In genomic region chr1:32872189-32872898, GRCh38 we compare ENCODE assay signal across 8 cellular contexts. TPM values are rescaled to one million over a fixed set of nuclear protein-coding genes. Genes with fewer than 3 reads are reported as not detected.
DNase-seq lines count a peak whose midpoint lies in the region; FAIRE-seq and TF ChIP-seq lines count a peak whose summit lies in the region.

No MANE protein-coding gene starts in this region.

- FAIRE-seq in bronchial epithelial cell (lab: Jason Lieb, UNC), result no peak

- H3K27me3 ChIP-seq in bronchial epithelial cell (ENCODE audit: control insufficient read depth, insufficient read depth, low read length), result peaks cover 8% of the 10 kb centered on the region
- peaks cover 26% of the 10 kb centered on the region for H3K27me3 ChIP-seq in kidney epithelial cell (ENCODE audit: control insufficient read depth, insufficient read depth, low read length)

- peak; percentile 16 for DNase-seq in NK-92 treated with Interleukin-12 subunit alpha and Interleukin-12 subunit beta, amount 100 ng/mL, for 24 hours (lab: John Stamatoyannopoulos, UW)
- DNase-seq in NK-92 (lab: John Stamatoyannopoulos, UW; ENCODE audit: unreplicated experiment), result no peak
- peak; percentile 80 for DNase-seq in NCI-H2107 treated with DMSO at 0.1 percent for 48 hours (lab: John Stamatoyannopoulos, UW; ENCODE audit: unreplicated experiment)
- DNase-seq in bronchial epithelial cell (ENCODE audit: low read depth), result no peak
- DNase-seq in kidney epithelial cell (ENCODE audit: low read depth), result no peak
- peak; percentile 76 to 79 for DNase-seq in stimulated activated CD4-positive, alpha-beta T cell treated with anti-CD3 and anti-CD28 coated beads, Interleukin-2, amount 100 ng/mL, for 24 hours
- no peak for DNase-seq in GOT3 (lab: John Stamatoyannopoulos, UW)

- no peak overlapping the region for H3K4me3 ChIP-seq in WI38 (ENCODE audit: low read depth, low read length)
- H3K4me3 ChIP-seq in bronchial epithelial cell (ENCODE audit: low read depth, low read length), result no peak overlapping the region
- no peak overlapping the region for H3K4me3 ChIP-seq in kidney epithelial cell (ENCODE audit: low read depth, low read length)

- peak; percentile 73 for TF ChIP-seq CTCF in WI38 (IDR thresholded peaks at IDR 0.05; ENCODE audit: low read depth, low read length)
- TF ChIP-seq CTCF in bronchial epithelial cell (IDR thresholded peaks at IDR 0.05; ENCODE audit: insufficient read depth, low read length, severe bottlenecking), result peak; percentile 89
- TF ChIP-seq CTCF in kidney epithelial cell (IDR thresholded peaks at IDR 0.05; ENCODE audit: insufficient read depth, low read length, poor library complexity, severe bottlenecking), result peak; percentile 91

- H3K36me3 ChIP-seq in bronchial epithelial cell (ENCODE audit: control insufficient read depth, insufficient read depth, low read length) (no peaks in the 10 kb centered on the region), kidney epithelial cell (ENCODE audit: control insufficient read depth, insufficient read depth, low read length) (no peaks in the 10 kb centered on the region)

RNA-seq across cellular contexts. Expression of gene FNDC5, which starts 1.6 kb away (rescaled TPM):
- not detected in 2 replicates for total RNA-seq in bronchial epithelial cell
- total RNA-seq in kidney epithelial cell, result 0.08 TPM in 1 of 2 replicates, not detected in the other

RNA-seq across cellular contexts. Expression of gene HPCA, which starts 13.9 kb away (rescaled TPM):
- total RNA-seq in bronchial epithelial cell, result not detected in 2 replicates
- total RNA-seq in kidney epithelial cell, result not detected in 2 replicates

RNA-seq across cellular contexts. Expression of gene TMEM54, which starts 28.8 kb away (rescaled TPM):
- total RNA-seq in bronchial epithelial cell, result 112 and 167 TPM in 2 replicates
- 99.0 and 162 TPM in 2 replicates for total RNA-seq in kidney epithelial cell

RNA-seq across cellular contexts. Expression of gene S100PBP, which starts 54.9 kb away (rescaled TPM):
- total RNA-seq in bronchial epithelial cell (20.5 and 30.3 TPM in 2 replicates), kidney epithelial cell (11.2 and 12.7 TPM in 2 replicates)

RNA-seq across cellular contexts. Expression of gene YARS1, which starts 55.2 kb away (rescaled TPM):
- total RNA-seq in bronchial epithelial cell (195 and 234 TPM in 2 replicates), kidney epithelial cell (167 and 175 TPM in 2 replicates)

Comparison
In these comparisons a context has a peak if more than half of its experiments do, and no peak if none do; other contexts are left out.
1. DNase-seq: peak in NK-92 treated with Interleukin-12 subunit alpha and Interleukin-12 subunit beta, amount 100 ng/mL, for 24 hours (single experiment), NCI-H2107 treated with DMSO at 0.1 percent for 48 hours (single experiment) and stimulated activated CD4-positive, alpha-beta T cell treated with anti-CD3 and anti-CD28 coated beads, Interleukin-2, amount 100 ng/mL, for 24 hours (2 of 2); none in NK-92 (single experiment), bronchial epithelial cell (single experiment), kidney epithelial cell (single experiment) and GOT3 (single experiment).
2. Peak in every context shown above with its lines, with median percentiles within 50 percentile points of each other: CTCF ChIP-seq.